In genomic region chr10:86526606-86527005, GRCh38 we compare ENCODE assay signal across 1 cellular context.
TF ChIP-seq lines count a peak whose summit lies in the region.

No MANE protein-coding gene starts in this region.

TF ChIP-seq in GM23338, 12 proteins besides CTCF, POLR2A, EP300 and RAD21 (continued from another document):
- TF ChIP-seq ZNF462 (CRISPR knock-in tag; IDR thresholded peaks at IDR 0.05) = no peak
